ENCODE assay signal across 1 cellular context in the genomic region with DNA sequence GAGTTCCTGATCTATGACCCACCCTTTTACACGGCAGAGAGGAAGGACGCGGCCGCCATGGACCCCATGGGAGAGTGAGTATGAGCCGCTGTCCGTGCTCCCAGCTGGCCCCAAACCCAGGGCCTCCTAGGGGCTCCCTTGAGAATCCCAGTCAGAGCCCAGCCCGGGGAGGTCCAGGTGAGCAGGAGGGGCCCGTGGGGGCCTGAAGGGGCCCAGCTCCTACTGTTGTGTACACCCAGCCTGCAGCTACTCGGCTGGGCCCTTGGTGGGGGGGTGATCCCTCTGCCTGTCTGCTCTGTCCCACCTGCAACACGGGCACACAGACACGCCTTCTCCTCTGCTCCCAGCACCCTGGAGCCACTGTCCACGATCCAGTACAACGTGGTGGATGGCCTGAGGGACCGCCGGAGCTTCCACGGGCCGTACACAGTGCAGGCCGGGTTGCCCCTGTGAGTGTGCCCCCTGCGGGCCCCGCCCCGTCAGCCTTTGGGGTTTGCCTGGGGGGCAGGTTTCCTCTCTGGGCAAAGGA.
TF ChIP-seq lines count a peak whose summit lies in the region.

No MANE protein-coding gene starts in this region.

TF ChIP-seq in IMR-90, 13 proteins besides CTCF, POLR2A, EP300 and RAD21:
- TF ChIP-seq CEBPB (IDR thresholded peaks at IDR 0.05; ENCODE audit: low read depth, low read length) (no peak), BHLHE40 (IDR thresholded peaks at IDR 0.05; ENCODE audit: low read depth, low read length) (no peak), SMC3 (IDR thresholded peaks at IDR 0.05; ENCODE audit: low read depth, low read length) (no peak), MAFK (IDR thresholded peaks at IDR 0.05; ENCODE audit: low read depth, low read length) (no peak), CHD1 (IDR thresholded peaks at IDR 0.05; ENCODE audit: low read depth, low read length) (no peak), ELK1 (IDR thresholded peaks at IDR 0.05; ENCODE audit: borderline replicate concordance, low read depth, low read length) (no peak), MAZ (IDR thresholded peaks at IDR 0.05; ENCODE audit: borderline replicate concordance, low read depth, low read length) (no peak), RCOR1 (IDR thresholded peaks at IDR 0.05; ENCODE audit: insufficient replicate concordance, low read length) (no peak), MXI1 (IDR thresholded peaks at IDR 0.05; ENCODE audit: borderline replicate concordance, low read depth, low read length) (no peak), RFX5 (IDR thresholded peaks at IDR 0.05; ENCODE audit: low read depth, low read length) (no peak), FOS (IDR thresholded peaks at IDR 0.05; ENCODE audit: low read depth, low read length) (no peak), NFE2L2 (IDR thresholded peaks at IDR 0.05; ENCODE audit: low read depth, low read length) (no peak)
- TF ChIP-seq, protein P1, sequence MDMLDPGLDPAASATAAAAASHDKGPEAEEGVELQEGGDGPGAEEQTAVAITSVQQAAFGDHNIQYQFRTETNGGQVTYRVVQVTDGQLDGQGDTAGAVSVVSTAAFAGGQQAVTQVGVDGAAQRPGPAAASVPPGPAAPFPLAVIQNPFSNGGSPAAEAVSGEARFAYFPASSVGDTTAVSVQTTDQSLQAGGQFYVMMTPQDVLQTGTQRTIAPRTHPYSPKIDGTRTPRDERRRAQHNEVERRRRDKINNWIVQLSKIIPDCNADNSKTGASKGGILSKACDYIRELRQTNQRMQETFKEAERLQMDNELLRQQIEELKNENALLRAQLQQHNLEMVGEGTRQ (IDR thresholded peaks at IDR 0.05; ENCODE audit: low read depth, low read length) = no peak
